In the genomic region with DNA sequence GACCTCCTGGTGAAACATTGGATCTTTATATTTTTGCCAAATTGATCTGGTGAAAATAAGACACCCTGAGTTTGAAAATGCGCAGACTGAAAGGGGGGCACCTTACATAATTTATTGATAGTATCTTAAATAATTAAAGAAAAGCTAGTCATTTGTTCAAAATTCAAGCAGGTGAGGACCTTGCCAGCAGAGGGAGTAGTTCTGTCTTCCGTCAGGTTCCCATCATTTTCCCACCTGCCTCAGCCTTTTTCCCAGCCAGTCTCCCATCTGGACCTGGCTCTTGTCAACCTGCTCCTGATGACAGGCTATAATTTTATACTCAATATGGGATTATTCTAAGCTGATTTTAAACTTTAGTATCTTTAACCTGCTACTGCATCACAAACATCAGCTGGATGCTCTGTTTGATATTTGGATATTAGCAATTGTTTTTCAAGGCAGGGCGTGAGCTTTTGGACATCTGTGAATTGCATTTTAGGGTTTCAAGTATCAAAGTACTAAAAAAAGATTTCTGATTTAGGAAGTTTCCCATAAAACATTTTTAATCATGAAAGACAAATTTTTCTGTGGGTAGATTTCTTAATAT, we compare ENCODE assay signal across 1 cellular context.
TF ChIP-seq lines count a peak whose summit lies in the region.

No MANE protein-coding gene starts in this region.

TF ChIP-seq in SK-N-SH treated with all-trans-retinoic acid at 6 μM for 48 hours, 23 proteins besides CTCF, POLR2A, EP300 and RAD21 (continued from another document):
- TF ChIP-seq, protein P1, sequence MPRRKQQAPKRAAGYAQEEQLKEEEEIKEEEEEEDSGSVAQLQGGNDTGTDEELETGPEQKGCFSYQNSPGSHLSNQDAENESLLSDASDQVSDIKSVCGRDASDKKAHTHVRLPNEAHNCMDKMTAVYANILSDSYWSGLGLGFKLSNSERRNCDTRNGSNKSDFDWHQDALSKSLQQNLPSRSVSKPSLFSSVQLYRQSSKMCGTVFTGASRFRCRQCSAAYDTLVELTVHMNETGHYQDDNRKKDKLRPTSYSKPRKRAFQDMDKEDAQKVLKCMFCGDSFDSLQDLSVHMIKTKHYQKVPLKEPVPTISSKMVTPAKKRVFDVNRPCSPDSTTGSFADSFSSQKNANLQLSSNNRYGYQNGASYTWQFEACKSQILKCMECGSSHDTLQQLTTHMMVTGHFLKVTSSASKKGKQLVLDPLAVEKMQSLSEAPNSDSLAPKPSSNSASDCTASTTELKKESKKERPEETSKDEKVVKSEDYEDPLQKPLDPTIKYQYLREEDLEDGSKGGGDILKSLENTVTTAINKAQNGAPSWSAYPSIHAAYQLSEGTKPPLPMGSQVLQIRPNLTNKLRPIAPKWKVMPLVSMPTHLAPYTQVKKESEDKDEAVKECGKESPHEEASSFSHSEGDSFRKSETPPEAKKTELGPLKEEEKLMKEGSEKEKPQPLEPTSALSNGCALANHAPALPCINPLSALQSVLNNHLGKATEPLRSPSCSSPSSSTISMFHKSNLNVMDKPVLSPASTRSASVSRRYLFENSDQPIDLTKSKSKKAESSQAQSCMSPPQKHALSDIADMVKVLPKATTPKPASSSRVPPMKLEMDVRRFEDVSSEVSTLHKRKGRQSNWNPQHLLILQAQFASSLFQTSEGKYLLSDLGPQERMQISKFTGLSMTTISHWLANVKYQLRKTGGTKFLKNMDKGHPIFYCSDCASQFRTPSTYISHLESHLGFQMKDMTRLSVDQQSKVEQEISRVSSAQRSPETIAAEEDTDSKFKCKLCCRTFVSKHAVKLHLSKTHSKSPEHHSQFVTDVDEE (CRISPR knock-in tag; IDR thresholded peaks at IDR 0.05) = no peak
- no peak for TF ChIP-seq ZFP30 (CRISPR knock-in tag; IDR thresholded peaks at IDR 0.05)
- TF ChIP-seq, protein P2, sequence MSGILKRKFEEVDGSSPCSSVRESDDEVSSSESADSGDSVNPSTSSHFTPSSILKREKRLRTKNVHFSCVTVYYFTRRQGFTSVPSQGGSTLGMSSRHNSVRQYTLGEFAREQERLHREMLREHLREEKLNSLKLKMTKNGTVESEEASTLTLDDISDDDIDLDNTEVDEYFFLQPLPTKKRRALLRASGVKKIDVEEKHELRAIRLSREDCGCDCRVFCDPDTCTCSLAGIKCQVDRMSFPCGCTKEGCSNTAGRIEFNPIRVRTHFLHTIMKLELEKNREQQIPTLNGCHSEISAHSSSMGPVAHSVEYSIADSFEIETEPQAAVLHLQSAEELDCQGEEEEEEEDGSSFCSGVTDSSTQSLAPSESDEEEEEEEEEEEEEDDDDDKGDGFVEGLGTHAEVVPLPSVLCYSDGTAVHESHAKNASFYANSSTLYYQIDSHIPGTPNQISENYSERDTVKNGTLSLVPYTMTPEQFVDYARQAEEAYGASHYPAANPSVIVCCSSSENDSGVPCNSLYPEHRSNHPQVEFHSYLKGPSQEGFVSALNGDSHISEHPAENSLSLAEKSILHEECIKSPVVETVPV (CRISPR knock-in tag; IDR thresholded peaks at IDR 0.05) = no peak
